In genomic region chr2:217092710-217093379, GRCh38 we compare ENCODE assay signal across 19 cellular contexts.
DNase-seq lines count a peak whose midpoint lies in the region; FAIRE-seq and TF ChIP-seq lines count a peak whose summit lies in the region.
"Had no signal": no experiment of that assay in that cellular context is flagged by ENCODE, and none has a peak within 500 bp of the region (broad histone marks: within the 10 kb centered on the region; RNA-seq: fewer than 3 reads in every experiment).

No MANE protein-coding gene starts in this region.

- peaks cover 2% of the 10 kb centered on the region for H3K79me1 ChIP-seq in trophoblast cell (ENCODE audit: low read length)
- no peaks in the 10 kb centered on the region for H3K79me1 ChIP-seq in mesendoderm (ENCODE audit: low read length)

- H4K20me1 ChIP-seq in endothelial cell of umbilical vein (replicated peaks; ENCODE audit: control insufficient read depth, extremely low read depth, insufficient read depth, low read length): no peaks in the 10 kb centered on the region

- H4K91ac ChIP-seq in trophoblast cell (ENCODE audit: low read depth, low read length): no peak overlapping the region

- TF ChIP-seq POLR2A in endothelial cell of umbilical vein (IDR thresholded peaks at IDR 0.05; ENCODE audit: low read depth, low read length) (no peak), sigmoid colon (IDR thresholded peaks at IDR 0.05) (no peak)

- DNase-seq in DMS53 treated with DMSO at 0.1 percent for 48 hours (lab: John Stamatoyannopoulos, UW; ENCODE audit: unreplicated experiment): peak; percentile 9
- DNase-seq in NCI-H82 (lab: John Stamatoyannopoulos, UW): peak; percentile 66
- peak; percentile 41 for DNase-seq in endothelial cell of umbilical vein (ENCODE audit: low read depth, low spot score)
- DNase-seq in trophoblast cell: no peak
- DNase-seq in mesendoderm: no peak
- DNase-seq in sigmoid colon: no peak
- no peak for DNase-seq in iPS-NIHi11 (ENCODE audit: low spot score)
- no peak for DNase-seq in Ammon's horn (ENCODE audit: low spot score)
- DNase-seq: activated B cell treated with CpG ODN at 0.5 μM for 24 hours; activated CD8-positive, alpha-beta T cell treated with anti-CD3 and anti-CD28 coated beads, Interleukin-2, amount 10 ng/mL, durations not matched to agents 7 days and 5 days; activated naive CD4-positive, alpha-beta T cell treated with anti-CD3 and anti-CD28 coated beads, Interleukin-2, amount 50 U/mL, for 16 hours; activated T-cell treated with anti-CD3 and anti-CD28 coated beads, Interleukin-2, amount 50 U/mL, for 4 hours; foreskin keratinocyte; NCI-H187 treated with DMSO at 0.1 percent for 48 hours; NCI-H2227 treated with DMSO at 0.1 percent for 48 hours had no signal

- H4K5ac ChIP-seq in mesendoderm (ENCODE audit: low read length): no peak overlapping the region

- peak overlapping the region; percentile 51 for H2BK12ac ChIP-seq in trophoblast cell (ENCODE audit: low read length)

- no peak overlapping the region for H2BK15ac ChIP-seq in mesendoderm (replicated peaks; ENCODE audit: low read depth)

- H3K27me3 ChIP-seq in endothelial cell of umbilical vein (ENCODE audit: control insufficient read depth in 2 of 2, insufficient read depth in 2 of 2, low read length in 2 of 2) (no peaks in the 10 kb centered on the region), trophoblast cell (ENCODE audit: insufficient read depth, low read length) (no peaks in the 10 kb centered on the region), mesendoderm (ENCODE audit: insufficient read depth, low read length, poor library complexity) (no peaks in the 10 kb centered on the region), sigmoid colon (no peaks in the 10 kb centered on the region)
- H3K27me3 ChIP-seq: ascending aorta, foreskin keratinocyte, neural progenitor cell, suprapubic skin had no signal

- TF ChIP-seq EP300 in sigmoid colon (IDR thresholded peaks at IDR 0.05): no peak

- H3K4me2 ChIP-seq in endothelial cell of umbilical vein (ENCODE audit: insufficient read depth, low read length) (no peak overlapping the region), trophoblast cell (ENCODE audit: low read length) (no peak overlapping the region), mesendoderm (ENCODE audit: low read length) (no peak overlapping the region)
- H3K4me2 ChIP-seq: neural progenitor cell had no signal

- H2AK5ac ChIP-seq in trophoblast cell (ENCODE audit: low read length) (no peak overlapping the region), mesendoderm (ENCODE audit: low read length) (no peak overlapping the region)

- no peak overlapping the region for H3K27ac ChIP-seq in endothelial cell of umbilical vein (ENCODE audit: insufficient read depth, low read depth, low read length)
- H3K27ac ChIP-seq in trophoblast cell (ENCODE audit: low read depth, low read length): no peak overlapping the region
- no peak overlapping the region for H3K27ac ChIP-seq in mesendoderm (ENCODE audit: low read depth, low read length)
- H3K27ac ChIP-seq in sigmoid colon: no peak overlapping the region
- H3K27ac ChIP-seq: ascending aorta, foreskin keratinocyte, neural progenitor cell, RWPE1, suprapubic skin had no signal

- POLR2A ChIA-PET in endothelial cell of umbilical vein (lab: Charles Lee): no interaction called here

- H3K9me1 ChIP-seq in endothelial cell of umbilical vein (replicated peaks; ENCODE audit: control insufficient read depth, extremely low read depth, insufficient read depth, low read length): no peaks in the 10 kb centered on the region

- intact Hi-C loops in endothelial cell of umbilical vein (cut with micrococcal nuclease) (no loop called here), sigmoid colon (cut with DNase I) (no loop called here)

- CTCF ChIA-PET in endothelial cell of umbilical vein (lab: Charles Lee): interaction anchor here (1.5 kb wide), 1 partner anchor 51 kb away, joined by 3 read pairs; no protein-coding TSS in a partner anchor

- H3K36me3 ChIP-seq in endothelial cell of umbilical vein (ENCODE audit: control insufficient read depth in 2 of 2, extremely low read depth in 1 of 2, insufficient read depth in 2 of 2, low read length in 2 of 2): no peaks in the 10 kb centered on the region
- no peaks in the 10 kb centered on the region for H3K36me3 ChIP-seq in trophoblast cell (ENCODE audit: control insufficient read depth in 1 of 2, insufficient read depth in 2 of 2, low read length in 2 of 2)
- no peaks in the 10 kb centered on the region for H3K36me3 ChIP-seq in mesendoderm (ENCODE audit: control insufficient read depth, insufficient read depth, low read length)
- no peaks in the 10 kb centered on the region for H3K36me3 ChIP-seq in sigmoid colon
- H3K36me3 ChIP-seq: ascending aorta, neural progenitor cell, suprapubic skin had no signal

- H3K79me2 ChIP-seq in endothelial cell of umbilical vein (ENCODE audit: control insufficient read depth, insufficient read depth, low read length): no peaks in the 10 kb centered on the region
- H3K79me2 ChIP-seq in trophoblast cell (ENCODE audit: control insufficient read depth, insufficient read depth, low read length, poor library complexity): no peaks in the 10 kb centered on the region
- no peaks in the 10 kb centered on the region for H3K79me2 ChIP-seq in mesendoderm (ENCODE audit: control insufficient read depth, insufficient read depth, low read length)

- H3K4me1 ChIP-seq in endothelial cell of umbilical vein (ENCODE audit: control insufficient read depth, extremely low read depth, insufficient read depth, low read length) (peaks cover 6% of the 10 kb centered on the region), trophoblast cell (ENCODE audit: control insufficient read depth in 1 of 2, insufficient read depth in 2 of 2, low read length in 2 of 2) (no peaks in the 10 kb centered on the region), mesendoderm (ENCODE audit: control insufficient read depth, low read depth, low read length) (no peaks in the 10 kb centered on the region), sigmoid colon (peaks cover 0 to 27% (median 8%) of the 10 kb centered on the region in 4 donors)
- H3K4me1 ChIP-seq: suprapubic skin had no signal

- H3K23ac ChIP-seq in trophoblast cell (ENCODE audit: low read length) (no peak overlapping the region), mesendoderm (ENCODE audit: low read length) (no peak overlapping the region)

- H4K8ac ChIP-seq in trophoblast cell (ENCODE audit: low read depth, low read length) (no peak overlapping the region), mesendoderm (ENCODE audit: low read depth, low read length) (no peak overlapping the region)

- H3K4ac ChIP-seq in trophoblast cell (ENCODE audit: low read depth, low read length) (no peak overlapping the region), mesendoderm (ENCODE audit: low read depth, low read length) (no peak overlapping the region)

- H3K9me3 ChIP-seq in endothelial cell of umbilical vein (replicated peaks; ENCODE audit: control insufficient read depth, insufficient read depth, low read length) (no peaks in the 10 kb centered on the region), trophoblast cell (ENCODE audit: insufficient read depth, low read depth, low read length) (peaks cover 2% of the 10 kb centered on the region), sigmoid colon (no peaks in the 10 kb centered on the region)
- H3K9me3 ChIP-seq: ascending aorta, suprapubic skin had no signal

- no CpG with 5 or more reads among the region's 17 CpGs for WGBS in trophoblast cell (ENCODE audit: extremely low coverage, insufficient coverage, insufficient read length)
- WGBS in mesendoderm (ENCODE audit: extremely low coverage, insufficient coverage, low lambda C conversion rate): no CpG with 5 or more reads among the region's 17 CpGs
- 73 to 81% methylated on average over 17 of the region's 17 CpGs for WGBS in sigmoid colon, 2 donors

- TF ChIP-seq CTCF in endothelial cell of umbilical vein (IDR thresholded peaks at IDR 0.05; ENCODE audit: extremely low read depth in 1 of 2, insufficient read depth in 1 of 2, low read depth in 1 of 2, low read length in 2 of 2) (no peak), sigmoid colon (IDR thresholded peaks at IDR 0.05) (no peak)

- no peak overlapping the region for H4K12ac ChIP-seq in trophoblast cell (ENCODE audit: low read depth, low read length)

- H2BK120ac ChIP-seq in trophoblast cell (ENCODE audit: insufficient read depth, low read length, poor library complexity) (no peak overlapping the region), mesendoderm (ENCODE audit: low read depth, low read length) (no peak overlapping the region)

- no peak for FAIRE-seq in endothelial cell of umbilical vein (lab: Jason Lieb, UNC)

- H3K18ac ChIP-seq in trophoblast cell (ENCODE audit: low read length) (no peak overlapping the region), mesendoderm (ENCODE audit: low read length) (no peak overlapping the region)

- H3K14ac ChIP-seq in trophoblast cell (ENCODE audit: low read length): no peak overlapping the region

- dilution Hi-C loops in endothelial cell of umbilical vein (cut with MboI; ENCODE audit: extremely low pct_ligation_motif_present, low sequenced_read_pairs): no loop called here

- BruUV-seq in endothelial cell of umbilical vein (replicated peaks; lab: Mats Ljungman, UMichigan): no TSS peak

- H3K4me3 ChIP-seq in endothelial cell of umbilical vein (replicated peaks in 1 of 3; ENCODE audit: insufficient read depth in 1 of 3, low read depth in 1 of 3, low read length in 3 of 3) (no peak overlapping the region), trophoblast cell (ENCODE audit: low read depth, low read length) (no peak overlapping the region), mesendoderm (ENCODE audit: low read length) (no peak overlapping the region), sigmoid colon (no peak overlapping the region)
- H3K4me3 ChIP-seq: ascending aorta, neural progenitor cell, suprapubic skin had no signal

- H2BK5ac ChIP-seq in trophoblast cell (ENCODE audit: low read depth, low read length, poor library complexity) (no peak overlapping the region), mesendoderm (ENCODE audit: low read length) (no peak overlapping the region)

- H3K56ac ChIP-seq in mesendoderm (ENCODE audit: low read length): no peak overlapping the region

- no peak overlapping the region for H2AFZ ChIP-seq in endothelial cell of umbilical vein (ENCODE audit: low read depth, low read length)
- H2AFZ ChIP-seq in trophoblast cell (ENCODE audit: insufficient read depth, low read length, poor library complexity): no peak overlapping the region
- H2AFZ ChIP-seq: neural progenitor cell had no signal

- H3K9ac ChIP-seq in endothelial cell of umbilical vein (replicated peaks; ENCODE audit: extremely low read depth, insufficient read depth, low read length) (no peak overlapping the region), trophoblast cell (ENCODE audit: low read length) (no peak overlapping the region), mesendoderm (ENCODE audit: low read length) (no peak overlapping the region)
- H3K9ac ChIP-seq: neural progenitor cell had no signal

TF ChIP-seq in endothelial cell of umbilical vein, 7 proteins besides CTCF, POLR2A, EP300 and RAD21 (continues in another document):
- TF ChIP-seq GATA2 (IDR thresholded peaks at IDR 0.05; ENCODE audit: insufficient read depth, insufficient read length, low read depth, low read length): no peak
- TF ChIP-seq MYC (IDR thresholded peaks at IDR 0.05; ENCODE audit: low read depth, low read length): no peak
- TF ChIP-seq POLR2AphosphoS5 (IDR thresholded peaks at IDR 0.05; ENCODE audit: insufficient read depth, low read depth, low read length): no peak

Comparison
In these comparisons a context has a peak if more than half of its experiments do, and no peak if none do; other contexts are left out.
1. DNase-seq: peak in DMS53 treated with DMSO at 0.1 percent for 48 hours (single experiment), NCI-H82 (single experiment) and endothelial cell of umbilical vein (single experiment); none in trophoblast cell (0 of 2), mesendoderm (single experiment), sigmoid colon (single experiment), iPS-NIHi11 (single experiment) and Ammon's horn (single experiment).